Comparison of ENCODE assay signal across 1 cellular context in genomic region chr11:36192723-36193619, GRCh38.
A peak's percentile ranks its signal among the peaks of the same experiment; 100 is the strongest.
TF ChIP-seq lines count a peak whose summit lies in the region.

No MANE protein-coding gene starts in this region.

TF ChIP-seq in K562, 482 proteins besides CTCF, POLR2A, EP300 and RAD21 (continued from another document and continues in another):
- TF ChIP-seq ZMIZ1 (IDR thresholded peaks at IDR 0.05; ENCODE audit: low read depth in 2 of 2, low read length in 2 of 2), result no peak
- no peak for TF ChIP-seq MED1 (CRISPR knock-in tag; IDR thresholded peaks at IDR 0.05; ENCODE audit: borderline replicate concordance)
- peak; percentile 99 for TF ChIP-seq RBM25 (IDR thresholded peaks at IDR 0.05; ENCODE audit: low read depth, low read length, severe bottlenecking)
- TF ChIP-seq STAT5A (IDR thresholded peaks at IDR 0.05; ENCODE audit: borderline replicate concordance, low read length), result peak; percentile 63; the same call in 1 of the 2 replicates
- no peak for TF ChIP-seq ZNF699 (CRISPR knock-in tag; IDR thresholded peaks at IDR 0.05; ENCODE audit: insufficient replicate concordance)
- TF ChIP-seq ID3 (CRISPR knock-in tag; IDR thresholded peaks at IDR 0.05), result no peak
- peak; percentile 71 for TF ChIP-seq ID3 (tag; IDR thresholded peaks at IDR 0.05)
- no peak for TF ChIP-seq FOSL1 (tag; conservative IDR thresholded peaks at IDR 0.05)
- no peak for TF ChIP-seq DNMT1 (IDR thresholded peaks at IDR 0.05)
- TF ChIP-seq RFX7 (CRISPR knock-in tag; IDR thresholded peaks at IDR 0.05), result no peak
- 0 out of 4 replicates have a peak, but pooled peaks of 1 of the 2 experiments have one; percentile 14 for TF ChIP-seq MNT (conservative IDR thresholded peaks at IDR 0.05)
- TF ChIP-seq POLR2AphosphoS5 (IDR thresholded peaks at IDR 0.05; ENCODE audit: control insufficient read depth, insufficient read depth, low read depth, low read length), result peak; percentile 71; the same call in 1 of the 2 replicates
- no peak for TF ChIP-seq ZNF277 (CRISPR knock-in tag; IDR thresholded peaks at IDR 0.05; ENCODE audit: borderline replicate concordance)
- TF ChIP-seq RREB1 (CRISPR knock-in tag; IDR thresholded peaks at IDR 0.05), result no peak
- TF ChIP-seq ARID1B (IDR thresholded peaks at IDR 0.05), result peak; percentile 89
- no peak for TF ChIP-seq ZNF407 (IDR thresholded peaks at IDR 0.05; ENCODE audit: low read depth)
- no peak for TF ChIP-seq CHAMP1 (IDR thresholded peaks at IDR 0.05)
- no peak for TF ChIP-seq TGIF2 (CRISPR knock-in tag; IDR thresholded peaks at IDR 0.05)
- TF ChIP-seq PTTG1 (tag; IDR thresholded peaks at IDR 0.05; ENCODE audit: low read depth), result no peak
- TF ChIP-seq ZNF12 (CRISPR knock-in tag; IDR thresholded peaks at IDR 0.05), result no peak
- no peak for TF ChIP-seq NCOA2 (IDR thresholded peaks at IDR 0.05; ENCODE audit: partially characterized antibody in 2 of 2)
- no peak for TF ChIP-seq CSDE1 (IDR thresholded peaks at IDR 0.05)
- TF ChIP-seq SOX6 (IDR thresholded peaks at IDR 0.05), result peak; percentile 78
- no peak for TF ChIP-seq ZBTB34 (CRISPR knock-in tag; IDR thresholded peaks at IDR 0.05)
- TF ChIP-seq ZNF785 (CRISPR knock-in tag; IDR thresholded peaks at IDR 0.05), result no peak
- no peak for TF ChIP-seq TOE1 (IDR thresholded peaks at IDR 0.05; ENCODE audit: borderline replicate concordance)
- no peak for TF ChIP-seq TOE1 (CRISPR knock-in tag; IDR thresholded peaks at IDR 0.05; ENCODE audit: borderline replicate concordance, low read depth)
- peak; percentile 70; the same call in 1 of the 2 replicates for TF ChIP-seq SMARCA5 (IDR thresholded peaks at IDR 0.05)
- no peak for TF ChIP-seq L3MBTL2 (IDR thresholded peaks at IDR 0.05)
